In the genomic region with DNA sequence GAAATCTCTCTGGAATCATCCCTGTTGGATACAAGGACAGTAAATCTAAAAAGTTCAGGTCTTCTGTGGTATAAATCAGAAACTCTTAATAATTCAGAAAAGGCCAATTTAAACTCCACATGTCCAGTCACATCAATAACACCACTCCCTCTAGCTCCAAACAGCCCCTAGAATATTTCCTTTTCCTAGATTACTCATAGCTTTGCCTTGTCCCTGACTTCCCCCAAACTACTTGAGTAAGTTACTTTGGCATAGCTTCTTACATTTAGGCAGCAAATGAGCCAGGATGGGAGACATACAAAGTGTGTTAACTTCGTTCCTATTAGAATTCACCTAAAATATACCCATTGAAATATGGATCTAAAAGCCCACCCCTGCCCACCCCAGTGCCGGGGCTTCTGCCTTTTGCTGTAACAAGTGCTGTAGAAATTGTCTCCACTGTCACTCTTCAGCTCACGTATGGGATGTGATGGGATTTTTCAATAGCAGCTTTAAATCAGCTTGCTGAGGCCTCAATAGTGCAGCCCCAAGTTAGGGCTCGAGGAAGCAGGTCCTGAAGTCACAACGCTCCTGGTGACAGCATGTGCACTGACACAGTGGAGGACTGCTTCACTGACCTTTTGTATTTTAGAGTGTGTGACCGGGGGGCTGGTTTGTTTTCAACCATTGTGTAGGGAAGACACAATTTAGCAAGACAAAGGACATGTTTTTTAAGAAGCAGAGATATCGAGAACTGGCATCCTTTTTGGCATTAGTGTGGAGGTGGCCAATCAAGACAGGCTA, we compare ENCODE assay signal across 2 cellular contexts.
TF ChIP-seq lines count a peak whose summit lies in the region.

No MANE protein-coding gene starts in this region.

TF ChIP-seq in SK-N-SH, 30 proteins besides CTCF, POLR2A, EP300 and RAD21 (continued from another document):
- TF ChIP-seq USF1 (IDR thresholded peaks at IDR 0.05; ENCODE audit: borderline replicate concordance, low read depth) (no peak), POLR2AphosphoS5 (IDR thresholded peaks at IDR 0.05; ENCODE audit: low read depth, low read length) (no peak), MAX (IDR thresholded peaks at IDR 0.05; ENCODE audit: low read depth) (no peak)

TF ChIP-seq in SK-N-SH treated with all-trans-retinoic acid at 6 μM for 48 hours, 23 proteins besides CTCF, POLR2A, EP300 and RAD21 (continued from another document):
- TF ChIP-seq CSRNP3 (CRISPR knock-in tag; IDR thresholded peaks at IDR 0.05): no peak
- no peak for TF ChIP-seq TOX (CRISPR knock-in tag; IDR thresholded peaks at IDR 0.05; ENCODE audit: borderline replicate concordance)
- TF ChIP-seq ZFP3 (CRISPR knock-in tag; IDR thresholded peaks at IDR 0.05): no peak
- no peak for TF ChIP-seq GLIS3 (CRISPR knock-in tag; IDR thresholded peaks at IDR 0.05)
- TF ChIP-seq TCF4 (CRISPR knock-in tag; IDR thresholded peaks at IDR 0.05; ENCODE audit: borderline replicate concordance): no peak
- TF ChIP-seq ISL1 (CRISPR knock-in tag; IDR thresholded peaks at IDR 0.05): no peak
- no peak for TF ChIP-seq SNAI2 (CRISPR knock-in tag; IDR thresholded peaks at IDR 0.05)
- no peak for TF ChIP-seq ZC3H10 (CRISPR knock-in tag; IDR thresholded peaks at IDR 0.05)
- TF ChIP-seq ZNF70 (CRISPR knock-in tag; IDR thresholded peaks at IDR 0.05): no peak
- TF ChIP-seq BACH2 (CRISPR knock-in tag; IDR thresholded peaks at IDR 0.05; ENCODE audit: borderline replicate concordance): no peak
- no peak for TF ChIP-seq RARB (CRISPR knock-in tag; IDR thresholded peaks at IDR 0.05)
- no peak for TF ChIP-seq POU6F1 (CRISPR knock-in tag; IDR thresholded peaks at IDR 0.05; ENCODE audit: borderline replicate concordance, low read depth)
- TF ChIP-seq ARNTL (CRISPR knock-in tag; IDR thresholded peaks at IDR 0.05; ENCODE audit: borderline replicate concordance, low read depth): no peak
- no peak for TF ChIP-seq ZNF565 (CRISPR knock-in tag; conservative IDR thresholded peaks at IDR 0.05; ENCODE audit: low read depth)
- TF ChIP-seq ZNF8 (CRISPR knock-in tag; IDR thresholded peaks at IDR 0.05): no peak
- TF ChIP-seq OSR1 (CRISPR knock-in tag; IDR thresholded peaks at IDR 0.05): no peak
- TF ChIP-seq TSHZ2 (CRISPR knock-in tag; IDR thresholded peaks at IDR 0.05): no peak
